8 cellular contexts compared by ENCODE assay signal in genomic region chr1:26408604-26409003, GRCh38. TPM values are rescaled to one million over a fixed set of nuclear protein-coding genes. Genes with fewer than 3 reads are reported as not detected.
A peak's percentile ranks its signal among the peaks of the same experiment; 100 is the strongest.
DNase-seq lines count a peak whose midpoint lies in the region; ATAC-seq and FAIRE-seq lines count a peak whose summit lies in the region.

No MANE protein-coding gene starts in this region.

- intact Hi-C loops in activated naive CD4-positive, alpha-beta T cell treated with anti-CD3 and anti-CD28 coated beads for 36 hours (cut with micrococcal nuclease), result no loop called here
- intact Hi-C loops in Right ventricle myocardium superior (cut with DNase I), result no loop called here

- peaks cover 22% of the 10 kb centered on the region for H3K4me1 ChIP-seq in SJCRH30

- H3K9me3 ChIP-seq in SJCRH30 (replicated peaks), result no peaks in the 10 kb centered on the region

- no peak overlapping the region for H3K27ac Mint-ChIP-seq in activated naive CD4-positive, alpha-beta T cell treated with anti-CD3 and anti-CD28 coated beads for 36 hours

- H3K4me1 Mint-ChIP-seq in activated naive CD4-positive, alpha-beta T cell treated with anti-CD3 and anti-CD28 coated beads for 36 hours (ENCODE audit: low read depth), result peaks cover 26% of the 10 kb centered on the region

- no peaks in the 10 kb centered on the region for H3K36me3 Mint-ChIP-seq in activated naive CD4-positive, alpha-beta T cell treated with anti-CD3 and anti-CD28 coated beads for 36 hours (ENCODE audit: low read depth)

- no peak overlapping the region for H3K4me3 Mint-ChIP-seq in activated naive CD4-positive, alpha-beta T cell treated with anti-CD3 and anti-CD28 coated beads for 36 hours

- H3K27ac ChIP-seq in SJCRH30, result no peak overlapping the region

- ATAC-seq in Right ventricle myocardium superior (ENCODE audit: poor library complexity) (peak; percentile 89), GM21447 (IDR thresholded peaks at IDR 0.05; ENCODE audit: unreplicated experiment) (no peak)

- DNase-seq in GM18507 (ENCODE audit: extremely low spot score, insufficient read length, low read depth), result peak; percentile 28
- DNase-seq in SJCRH30, result peak; percentile 71 to 89
- peak; percentile 86 for DNase-seq in activated naive CD4-positive, alpha-beta T cell treated with anti-CD3 and anti-CD28 coated beads for 36 hours
- DNase-seq in Right ventricle myocardium superior, result peak; percentile 78
- DNase-seq in pons (ENCODE audit: low spot score), result peak; percentile 63
- peak; percentile 71 for DNase-seq in ureter (ENCODE audit: low spot score)
- DNase-seq in SKM-1 (lab: John Stamatoyannopoulos, UW; ENCODE audit: unreplicated experiment), result no peak

- no peaks in the 10 kb centered on the region for H3K9me3 Mint-ChIP-seq in activated naive CD4-positive, alpha-beta T cell treated with anti-CD3 and anti-CD28 coated beads for 36 hours

- no peak overlapping the region for H3K4me3 ChIP-seq in SJCRH30

- peaks cover 46% of the 10 kb centered on the region for H3K27me3 Mint-ChIP-seq in activated naive CD4-positive, alpha-beta T cell treated with anti-CD3 and anti-CD28 coated beads for 36 hours (ENCODE audit: low read depth)

- H3K27me3 ChIP-seq in SJCRH30, result peaks cover 6% of the 10 kb centered on the region; the same call in 1 of the 2 replicates

- CTCF ChIA-PET in activated naive CD4-positive, alpha-beta T cell treated with anti-CD3 and anti-CD28 coated beads for 36 hours (lab: Charles Lee), result no interaction called here

- no peaks in the 10 kb centered on the region for H3K36me3 ChIP-seq in SJCRH30

- peak; percentile 53 for FAIRE-seq in GM18507 (lab: Jason Lieb, UNC)

RNA-seq across cellular contexts. Expression of gene LIN28A, which starts 2.0 kb away (rescaled TPM):
- total RNA-seq in SJCRH30 (2014; rRNA removed; shearing (Covaris generic)), result not detected in 2 replicates
- total RNA-seq in activated naive CD4-positive, alpha-beta T cell treated with anti-CD3 and anti-CD28 coated beads for 36 hours, result not detected
- total RNA-seq in Right ventricle myocardium superior (not detected), ureter (not detected)

RNA-seq across cellular contexts. Expression of gene DHDDS, which starts 23.5 kb away (rescaled TPM):
- total RNA-seq in SJCRH30 (2014; rRNA removed; shearing (Covaris generic)), result 36.6 and 43.7 TPM in 2 replicates
- 10 to 100 TPM; 26.2 to 26.3 TPM for total RNA-seq in activated naive CD4-positive, alpha-beta T cell treated with anti-CD3 and anti-CD28 coated beads for 36 hours
- total RNA-seq in Right ventricle myocardium superior (23.7 TPM), ureter (59.7 TPM)

RNA-seq across cellular contexts. Expression of gene ZNF683, which starts 36.1 kb away (rescaled TPM):
- total RNA-seq in SJCRH30 (2014; rRNA removed; shearing (Covaris generic)), result not detected in 2 replicates
- total RNA-seq in activated naive CD4-positive, alpha-beta T cell treated with anti-CD3 and anti-CD28 coated beads for 36 hours, result not detected
- total RNA-seq in Right ventricle myocardium superior, result not detected
- 1.2 TPM for total RNA-seq in ureter

RNA-seq across cellular contexts. Expression of gene CRYBG2, which starts 54.7 kb away (rescaled TPM):
- not detected in 2 replicates for total RNA-seq in SJCRH30 (2014; rRNA removed; shearing (Covaris generic))
- under 1 TPM; 0.37 to 0.72 TPM for total RNA-seq in activated naive CD4-positive, alpha-beta T cell treated with anti-CD3 and anti-CD28 coated beads for 36 hours
- not detected for total RNA-seq in Right ventricle myocardium superior
- 25.2 TPM for total RNA-seq in ureter
